In genomic region chr17:38353668-38354067, GRCh38 we compare ENCODE assay signal across 1 cellular context.
TF ChIP-seq lines count a peak whose summit lies in the region.

No MANE protein-coding gene starts in this region.

TF ChIP-seq in A549, 52 proteins besides CTCF, POLR2A, EP300 and RAD21 (continued from another document):
- no peak for TF ChIP-seq NPAS2 (CRISPR knock-in tag; IDR thresholded peaks at IDR 0.05; ENCODE audit: borderline replicate concordance)
- TF ChIP-seq CEBPB (IDR thresholded peaks at IDR 0.05): no peak
- no peak for TF ChIP-seq CHD2 (IDR thresholded peaks at IDR 0.05; ENCODE audit: low read length, partially characterized antibody)
- no peak for TF ChIP-seq GATA3 (IDR thresholded peaks at IDR 0.05; ENCODE audit: borderline replicate concordance)
- TF ChIP-seq, protein P1, sequence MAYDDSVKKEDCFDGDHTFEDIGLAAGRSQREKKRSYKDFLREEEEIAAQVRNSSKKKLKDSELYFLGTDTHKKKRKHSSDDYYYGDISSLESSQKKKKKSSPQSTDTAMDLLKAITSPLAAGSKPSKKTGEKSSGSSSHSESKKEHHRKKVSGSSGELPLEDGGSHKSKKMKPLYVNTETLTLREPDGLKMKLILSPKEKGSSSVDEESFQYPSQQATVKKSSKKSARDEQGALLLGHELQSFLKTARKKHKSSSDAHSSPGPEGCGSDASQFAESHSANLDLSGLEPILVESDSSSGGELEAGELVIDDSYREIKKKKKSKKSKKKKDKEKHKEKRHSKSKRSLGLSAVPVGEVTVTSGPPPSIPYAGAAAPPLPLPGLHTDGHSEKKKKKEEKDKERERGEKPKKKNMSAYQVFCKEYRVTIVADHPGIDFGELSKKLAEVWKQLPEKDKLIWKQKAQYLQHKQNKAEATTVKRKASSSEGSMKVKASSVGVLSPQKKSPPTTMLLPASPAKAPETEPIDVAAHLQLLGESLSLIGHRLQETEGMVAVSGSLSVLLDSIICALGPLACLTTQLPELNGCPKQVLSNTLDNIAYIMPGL (CRISPR knock-in tag; IDR thresholded peaks at IDR 0.05; ENCODE audit: borderline replicate concordance): no peak
- TF ChIP-seq, protein P2, sequence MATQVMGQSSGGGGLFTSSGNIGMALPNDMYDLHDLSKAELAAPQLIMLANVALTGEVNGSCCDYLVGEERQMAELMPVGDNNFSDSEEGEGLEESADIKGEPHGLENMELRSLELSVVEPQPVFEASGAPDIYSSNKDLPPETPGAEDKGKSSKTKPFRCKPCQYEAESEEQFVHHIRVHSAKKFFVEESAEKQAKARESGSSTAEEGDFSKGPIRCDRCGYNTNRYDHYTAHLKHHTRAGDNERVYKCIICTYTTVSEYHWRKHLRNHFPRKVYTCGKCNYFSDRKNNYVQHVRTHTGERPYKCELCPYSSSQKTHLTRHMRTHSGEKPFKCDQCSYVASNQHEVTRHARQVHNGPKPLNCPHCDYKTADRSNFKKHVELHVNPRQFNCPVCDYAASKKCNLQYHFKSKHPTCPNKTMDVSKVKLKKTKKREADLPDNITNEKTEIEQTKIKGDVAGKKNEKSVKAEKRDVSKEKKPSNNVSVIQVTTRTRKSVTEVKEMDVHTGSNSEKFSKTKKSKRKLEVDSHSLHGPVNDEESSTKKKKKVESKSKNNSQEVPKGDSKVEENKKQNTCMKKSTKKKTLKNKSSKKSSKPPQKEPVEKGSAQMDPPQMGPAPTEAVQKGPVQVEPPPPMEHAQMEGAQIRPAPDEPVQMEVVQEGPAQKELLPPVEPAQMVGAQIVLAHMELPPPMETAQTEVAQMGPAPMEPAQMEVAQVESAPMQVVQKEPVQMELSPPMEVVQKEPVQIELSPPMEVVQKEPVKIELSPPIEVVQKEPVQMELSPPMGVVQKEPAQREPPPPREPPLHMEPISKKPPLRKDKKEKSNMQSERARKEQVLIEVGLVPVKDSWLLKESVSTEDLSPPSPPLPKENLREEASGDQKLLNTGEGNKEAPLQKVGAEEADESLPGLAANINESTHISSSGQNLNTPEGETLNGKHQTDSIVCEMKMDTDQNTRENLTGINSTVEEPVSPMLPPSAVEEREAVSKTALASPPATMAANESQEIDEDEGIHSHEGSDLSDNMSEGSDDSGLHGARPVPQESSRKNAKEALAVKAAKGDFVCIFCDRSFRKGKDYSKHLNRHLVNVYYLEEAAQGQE (IDR thresholded peaks at IDR 0.05): no peak
- no peak for TF ChIP-seq EHMT2 (IDR thresholded peaks at IDR 0.05; ENCODE audit: low read depth)
- no peak for TF ChIP-seq ELK1 (IDR thresholded peaks at IDR 0.05; ENCODE audit: low read depth, low read length)
